Comparison of ENCODE assay signal across 8 cellular contexts in genomic region chr10:15719062-15719898, GRCh38. TPM values are rescaled to one million over a fixed set of nuclear protein-coding genes. Genes with fewer than 3 reads are reported as not detected.
DNase-seq lines count a peak whose midpoint lies in the region; ATAC-seq and TF ChIP-seq lines count a peak whose summit lies in the region.

No MANE protein-coding gene starts in this region.

- H3K4me3 ChIP-seq in HUES64 (ENCODE audit: low read length) = peak overlapping the region; percentile 53
- peak overlapping the region; percentile 37 for H3K4me3 ChIP-seq in colonic mucosa
- H3K4me3 ChIP-seq in stomach = peak overlapping the region; percentile 46 to 69 (median 56)

- TF ChIP-seq EP300 in stomach (IDR thresholded peaks at IDR 0.05) = no peak

- ATAC-seq in left lobe of liver = peak; percentile 26
- ATAC-seq in HG02885 (IDR thresholded peaks at IDR 0.05; ENCODE audit: poor library complexity, unreplicated experiment) = no peak
- no peak for ATAC-seq in GM21528 (IDR thresholded peaks at IDR 0.05; ENCODE audit: low FRiP score, unreplicated experiment)

- H3K4me1 ChIP-seq in HUES64 (ENCODE audit: insufficient read depth, low read length) = no peaks in the 10 kb centered on the region
- H3K4me1 ChIP-seq in colonic mucosa = no peaks in the 10 kb centered on the region
- peaks cover 4 to 18% (median 12%) of the 10 kb centered on the region in 4 donors for H3K4me1 ChIP-seq in stomach

- intact Hi-C loops in colonic mucosa (cut with DNase I) (loop anchor here (10.0 kb wide), 1 partner anchor 134 kb away; no protein-coding TSS in a partner anchor), stomach (cut with DNase I; ENCODE audit: low total_unique reads) (no loop called here)

- no peak for TF ChIP-seq POLR2A in stomach (IDR thresholded peaks at IDR 0.05)

- WGBS in HUES64 = 1% methylated on average over 66 of the region's 66 CpGs
- WGBS in stomach, 5 donors = 1 to 3% (median 2%) methylated on average over 29 to 66 of the region's 66 CpGs

- H3K9me3 ChIP-seq in HUES64 (ENCODE audit: insufficient read depth, low read depth, low read length) (no peaks in the 10 kb centered on the region), colonic mucosa (no peaks in the 10 kb centered on the region), stomach (no peaks in the 10 kb centered on the region)

- DNase-seq in colonic mucosa (peak; percentile 19), left lobe of liver (ENCODE audit: low spot score) (no peak), stomach (no peak), NCI-H128 (lab: John Stamatoyannopoulos, UW; ENCODE audit: unreplicated experiment) (no peak), NCI-H2081 (lab: John Stamatoyannopoulos, UW) (no peak)

- TF ChIP-seq CTCF in colonic mucosa (IDR thresholded peaks at IDR 0.05) = no peak
- TF ChIP-seq CTCF in stomach (IDR thresholded peaks at IDR 0.05) = no peak

- H3K27me3 ChIP-seq in HUES64 (ENCODE audit: insufficient read depth, low read length) = peaks cover 41% of the 10 kb centered on the region
- H3K27me3 ChIP-seq in colonic mucosa = peaks cover 17% of the 10 kb centered on the region
- H3K27me3 ChIP-seq in stomach = peaks cover 4 to 45% (median 20%) of the 10 kb centered on the region in 3 donors

- no peak overlapping the region for H3K27ac ChIP-seq in HUES64 (ENCODE audit: low read depth, low read length)
- H3K27ac ChIP-seq in colonic mucosa = peak overlapping the region; percentile 22
- peak overlapping the region; percentile 42 to 82 (median 76) for H3K27ac ChIP-seq in stomach

- no peaks in the 10 kb centered on the region for H3K36me3 ChIP-seq in HUES64 (ENCODE audit: insufficient read depth, low read length)
- no peaks in the 10 kb centered on the region for H3K36me3 ChIP-seq in colonic mucosa
- H3K36me3 ChIP-seq in stomach = no peaks in the 10 kb centered on the region

- H3K9ac ChIP-seq in HUES64 (ENCODE audit: low read depth, low read length) (no peak overlapping the region), colonic mucosa (ENCODE audit: low read depth in 2 of 2, low read length in 2 of 2) (peak overlapping the region; percentile 55 to 58)

RNA-seq across cellular contexts. Expression of gene ITGA8, which starts 0.4 kb away (rescaled TPM):
- 1.6 TPM for polyA plus RNA-seq in HUES64 (2013, experiment 1 of 2)
- polyA plus RNA-seq in HUES64 (2013, experiment 2 of 2) = 2.4 TPM
- total RNA-seq in colonic mucosa = 1 to 10 TPM; 2.1 to 3.5 TPM
- total RNA-seq in left lobe of liver = 0.20 TPM
- total RNA-seq in stomach = 10 to 100 TPM in 4 of 5 donors, 1 to 10 TPM in 1; 1.7 to 55.8 (median 54.5) TPM
- 1 to 10 TPM; 2.6 to 8.9 (median 3.5) TPM for polyA plus RNA-seq in stomach
